Comparison of ENCODE assay signal across 8 cellular contexts in genomic region chr16:83967838-83968482, GRCh38. TPM values are rescaled to one million over a fixed set of nuclear protein-coding genes. Genes with fewer than 3 reads are reported as not detected.
DNase-seq lines count a peak whose midpoint lies in the region; ATAC-seq, FAIRE-seq and TF ChIP-seq lines count a peak whose summit lies in the region.

Gene NECAB2 (plus strand): TSS chr16:83968244. CDS start chr16:83968649, 405 bp downstream.

- H3K9me3 ChIP-seq in HepG2 (ENCODE audit: low read length) (no peaks in the 10 kb centered on the region), thyroid gland (no peaks in the 10 kb centered on the region)

- no peak for FAIRE-seq in HepG2 (lab: Jason Lieb, UNC)

- intact Hi-C loops in HepG2 (cut with micrococcal nuclease; ENCODE audit: unreplicated experiment) = no loop called here
- intact Hi-C loops in thyroid gland (cut with DNase I) = loop anchor here (5.0 to 10.0 kb wide), 2 partner anchors 94 to 217 kb away; partner anchors contain the start of gene TAF1C

- TF ChIP-seq EP300 in HepG2 (IDR thresholded peaks at IDR 0.05; ENCODE audit: low read depth in 2 of 2, low read length in 2 of 2) (no peak), HepG2 (CRISPR knock-in tag; IDR thresholded peaks at IDR 0.05; ENCODE audit: borderline replicate concordance) (no peak)

- CTCF ChIA-PET in activated naive CD4-positive, alpha-beta T cell treated with anti-CD3 and anti-CD28 coated beads, Interleukin-2, amount 10 ng/mL, durations not matched to agents 7 days and 5 days (lab: Charles Lee) = no interaction called here
- CTCF ChIA-PET in HepG2 (lab: Yijun Ruan, JAX; ENCODE audit: low intra/inter-chr PET ratio, low total read pairs) = interaction anchor here (1.1 to 1.6 kb wide), 2 partner anchors 76 to 98 kb away, joined by 4 to 7 read pairs; no protein-coding TSS in a partner anchor

- no peaks in the 10 kb centered on the region for H3K79me2 ChIP-seq in HepG2 (ENCODE audit: insufficient read depth, low read length)

- in situ Hi-C loops in HepG2 (cut with HindIII; ENCODE audit: extremely low pct_ligation_motif_present, low pct_unique_long_range_greater_than_20kb) = loop anchor here (25.0 kb wide), 1 partner anchor 219 kb away; the partner anchor contains the start of genes ADAD2 and TAF1C

- peaks cover 17% of the 10 kb centered on the region for H3K4me1 ChIP-seq in HepG2 (ENCODE audit: insufficient read depth, low read length)
- H3K4me1 ChIP-seq in thyroid gland = peaks cover 0 to 4% of the 10 kb centered on the region in 2 donors

- TF ChIP-seq POLR2A in HepG2 (IDR thresholded peaks at IDR 0.05; ENCODE audit: insufficient read depth in 1 of 2, low read depth in 2 of 2, low read length in 2 of 2) = no peak
- TF ChIP-seq POLR2A in thyroid gland (IDR thresholded peaks at IDR 0.05) = no peak

- no peak within 1 kb of the TSS for H3K9ac ChIP-seq in HepG2 (ENCODE audit: insufficient read depth, low read depth, low read length)

- peaks cover 57% of the 10 kb centered on the region for H3K27me3 Mint-ChIP-seq in activated naive CD4-positive, alpha-beta T cell treated with anti-CD3 and anti-CD28 coated beads, Interleukin-2, amount 10 ng/mL, durations not matched to agents 7 days and 5 days

- peaks cover 2% of the 10 kb centered on the region for H3K4me1 Mint-ChIP-seq in activated naive CD4-positive, alpha-beta T cell treated with anti-CD3 and anti-CD28 coated beads, Interleukin-2, amount 10 ng/mL, durations not matched to agents 7 days and 5 days

- no peak within 1 kb of the TSS for H3K4me2 ChIP-seq in HepG2 (ENCODE audit: low read depth, low read length)

- H3K36me3 ChIP-seq in HepG2 (replicated peaks in 1 of 2; ENCODE audit: control insufficient read depth in 1 of 2, insufficient read depth in 2 of 2, low read length in 2 of 2) (peaks cover 13 to 24% of the 10 kb centered on the region in 2 experiments; a peak in 4 of 5 replicates), thyroid gland (peaks cover 5 to 16% of the 10 kb centered on the region in 2 donors)

- no TSS peak for BruUV-seq in HepG2 (replicated peaks; lab: Mats Ljungman, UMichigan)

- peaks cover 14% of the 10 kb centered on the region; the same call in 1 of the 2 replicates for H4K20me1 ChIP-seq in HepG2 (ENCODE audit: insufficient read depth, low read length)

- H3K27ac ChIP-seq in coronary artery (no peak within 1 kb of the TSS), HepG2 (ENCODE audit: extremely low read length, insufficient read depth, low read length) (no peak within 1 kb of the TSS), thyroid gland (no peak within 1 kb of the TSS)

- POLR2A ChIA-PET in HepG2 (lab: Yijun Ruan, JAX) = no interaction called here

- TF ChIP-seq RAD21 in HepG2 (CRISPR knock-in tag; IDR thresholded peaks at IDR 0.05) = peak; percentile 19; the same call in 1 of the 2 replicates

- no peaks in the 10 kb centered on the region for H3K9me3 Mint-ChIP-seq in activated naive CD4-positive, alpha-beta T cell treated with anti-CD3 and anti-CD28 coated beads, Interleukin-2, amount 10 ng/mL, durations not matched to agents 7 days and 5 days

- H2AFZ ChIP-seq in HepG2 (ENCODE audit: low read length) = no peak within 1 kb of the TSS

- H3K4me3 Mint-ChIP-seq in activated naive CD4-positive, alpha-beta T cell treated with anti-CD3 and anti-CD28 coated beads, Interleukin-2, amount 10 ng/mL, durations not matched to agents 7 days and 5 days = no peak within 1 kb of the TSS

- DNase-seq in activated naive CD4-positive, alpha-beta T cell treated with anti-CD3 and anti-CD28 coated beads, Interleukin-2, amount 10 ng/mL, durations not matched to agents 7 days and 5 days = peak; percentile 42
- no peak for DNase-seq in activated naive CD4-positive, alpha-beta T cell treated with Interleukin-2 at 50 U/mL for 16 hours
- DNase-seq in NOMO-1 treated with DMSO at 0.1 percent for 48 hours (lab: John Stamatoyannopoulos, UW; ENCODE audit: unreplicated experiment) (peak; percentile 22), coronary artery (ENCODE audit: low spot score) (no peak), HepG2 (ENCODE audit: low spot score) (no peak), thyroid gland (peak; percentile 38 to 44), HuH-7 (ENCODE audit: low spot score) (no peak)

- TF ChIP-seq CTCF in coronary artery (IDR thresholded peaks at IDR 0.05) = peak; percentile 52
- peak; percentile 45 for TF ChIP-seq CTCF in HepG2 (CRISPR knock-in tag; IDR thresholded peaks at IDR 0.05)
- peak in 3 of 6 experiments; percentile 33 to 72 (median 47) for TF ChIP-seq CTCF in thyroid gland (IDR thresholded peaks at IDR 0.05)

- no peaks in the 10 kb centered on the region for H3K36me3 Mint-ChIP-seq in activated naive CD4-positive, alpha-beta T cell treated with anti-CD3 and anti-CD28 coated beads, Interleukin-2, amount 10 ng/mL, durations not matched to agents 7 days and 5 days

- H3K27ac Mint-ChIP-seq in activated naive CD4-positive, alpha-beta T cell treated with anti-CD3 and anti-CD28 coated beads, Interleukin-2, amount 10 ng/mL, durations not matched to agents 7 days and 5 days = no peak within 1 kb of the TSS

- peaks cover 3 to 27% of the 10 kb centered on the region in 2 experiments; a peak in 4 of 5 replicates for H3K27me3 ChIP-seq in HepG2 (ENCODE audit: control insufficient read depth in 1 of 2, insufficient read depth in 2 of 2, low read length in 2 of 2)
- no peaks in the 10 kb centered on the region for H3K27me3 ChIP-seq in thyroid gland

- H3K4me3 ChIP-seq in coronary artery (peak within 1 kb of the TSS; percentile 72), HepG2 (replicated peaks in 1 of 3; ENCODE audit: insufficient read depth in 1 of 3, low read depth in 2 of 3, low read length in 3 of 3) (peak within 1 kb of the TSS in 1 of 3 experiments; percentile 33; a peak in 1 of 6 replicates), thyroid gland (replicated peaks in 1 of 3) (peak within 1 kb of the TSS in 1 of 3 donors; percentile 21)

- WGBS in HepG2 (ENCODE audit: low lambda C conversion rate) = 86% methylated on average over 37 of the region's 56 CpGs
- WGBS in thyroid gland, 2 donors = 13 to 19% methylated on average over 24 to 31 of the region's 56 CpGs

- ATAC-seq in HepG2 = no peak
- ATAC-seq in GM18498 (IDR thresholded peaks at IDR 0.05; ENCODE audit: unreplicated experiment) = no peak

TF ChIP-seq in HepG2, 621 proteins besides CTCF, POLR2A, EP300 and RAD21 (continues in another document):
- TF ChIP-seq ZNF17 (CRISPR knock-in tag; IDR thresholded peaks at IDR 0.05) (no peak), GATAD2A (CRISPR knock-in tag; IDR thresholded peaks at IDR 0.05) (no peak), MNT (IDR thresholded peaks at IDR 0.05) (no peak), ZNF382 (CRISPR knock-in tag; IDR thresholded peaks at IDR 0.05; ENCODE audit: borderline replicate concordance) (no peak), ELK4 (CRISPR knock-in tag; IDR thresholded peaks at IDR 0.05; ENCODE audit: borderline replicate concordance) (no peak), ZNF101 (CRISPR knock-in tag; IDR thresholded peaks at IDR 0.05; ENCODE audit: borderline replicate concordance, low read depth) (no peak)

RNA-seq across cellular contexts. Expression of gene NECAB2, which starts in this region (rescaled TPM):
- total RNA-seq in HepG2 (2016; rRNA removed; fragmentation: Illumina TruSeq; extraction: Trizol) = 0.49 TPM in 1 of 2 replicates, not detected in the other
- total RNA-seq in HepG2 (2016; cell fraction: cytosol; rRNA removed; fragmentation: Illumina TruSeq; extraction: Trizol; ENCODE audit: low read depth) = not detected in 2 replicates
- not detected in 2 replicates for total RNA-seq in HepG2 (2016; cell fraction: insoluble cytoplasmic fraction; rRNA removed; fragmentation: Illumina TruSeq; extraction: Trizol)
- not detected in 2 replicates for total RNA-seq in HepG2 (2016; cell fraction: membrane; rRNA removed; fragmentation: Illumina TruSeq; extraction: Trizol)
- total RNA-seq in HepG2 (2016; cell fraction: nucleus; rRNA removed; fragmentation: Illumina TruSeq; extraction: Trizol) = not detected in 2 replicates
- 0.21 TPM in 1 of 2 replicates, not detected in the other for polyA plus RNA-seq in HepG2 (2011; rRNA removed)
- 0.05 TPM in 1 of 2 replicates, not detected in the other for polyA plus RNA-seq in HepG2 (2011; cell fraction: cytosol; rRNA removed)
- 0.77 and 1.2 TPM in 2 replicates for polyA plus RNA-seq in HepG2 (2011; cell fraction: nucleus; rRNA removed)
- not detected in 2 replicates for polyA plus RNA-seq in HepG2 (2012)
- not detected in 2 replicates for polyA plus RNA-seq in HepG2 (2016; cell fraction: cytosol; fragmentation: Illumina TruSeq; extraction: Trizol; ENCODE audit: low read depth)
- not detected in 2 replicates for polyA plus RNA-seq in HepG2 (2016; cell fraction: insoluble cytoplasmic fraction; fragmentation: Illumina TruSeq; extraction: Trizol; ENCODE audit: low read depth)
- not detected in 2 replicates for polyA plus RNA-seq in HepG2 (2016; cell fraction: membrane; fragmentation: Illumina TruSeq; extraction: Trizol; ENCODE audit: low read depth)
- not detected in 2 replicates for polyA plus RNA-seq in HepG2 (2016; cell fraction: nucleus; fragmentation: Illumina TruSeq; extraction: Trizol; ENCODE audit: insufficient read depth, low read depth)
- 0.21 TPM in 1 of 2 replicates, not detected in the other for polyA minus RNA-seq in HepG2 (2011; rRNA and poly(A)+ RNA removed; ENCODE audit: low replicate concordance)
- polyA minus RNA-seq in HepG2 (2011; cell fraction: cytosol; rRNA and poly(A)+ RNA removed) = not detected in 2 replicates
- 0.62 TPM in 1 of 2 replicates, not detected in the other for polyA minus RNA-seq in HepG2 (2011; cell fraction: nucleus; rRNA and poly(A)+ RNA removed)
- under 1 TPM in 2 of 4 donors, not detected in 2; 0.63 to 0.94 TPM for total RNA-seq in thyroid gland

Comparison
In these comparisons a context has a peak if more than half of its experiments do, and no peak if none do; other contexts are left out.
1. DNase-seq: peak in activated naive CD4-positive, alpha-beta T cell treated with anti-CD3 and anti-CD28 coated beads, Interleukin-2, amount 10 ng/mL, durations not matched to agents 7 days and 5 days (single experiment) and NOMO-1 treated with DMSO at 0.1 percent for 48 hours (single experiment); none in activated naive CD4-positive, alpha-beta T cell treated with Interleukin-2 at 50 U/mL for 16 hours (single experiment), coronary artery (single experiment), HepG2 (single experiment) and HuH-7 (single experiment).
2. Peak in DNase-seq in thyroid gland; RNA of the gene not detected or under 1 TPM.